ENCODE assay signal across 17 cellular contexts in the genomic region with DNA sequence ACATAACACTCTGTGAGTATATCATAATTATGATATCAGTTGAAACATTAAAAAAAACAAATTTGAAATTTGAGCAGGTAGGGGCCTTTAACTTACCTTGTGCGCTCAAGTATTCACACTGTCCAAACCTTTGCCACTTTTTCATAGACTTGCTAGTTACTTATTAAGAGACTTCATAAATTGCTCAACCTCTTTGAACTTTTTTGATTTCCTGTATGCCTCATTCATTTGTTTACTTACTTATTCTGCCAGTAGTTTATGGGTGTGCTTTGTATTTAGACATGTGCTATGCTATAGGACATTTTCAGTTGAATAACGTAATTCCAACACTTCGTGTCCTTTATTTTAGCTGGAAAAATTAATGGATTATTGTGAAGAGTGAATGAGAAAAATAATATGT.
DNase-seq lines count a peak whose midpoint lies in the region; ATAC-seq and TF ChIP-seq lines count a peak whose summit lies in the region.
"Had no signal": no experiment of that assay in that cellular context is flagged by ENCODE, and none has a peak within 500 bp of the region (broad histone marks: within the 10 kb centered on the region; RNA-seq: fewer than 3 reads in every experiment).

No MANE protein-coding gene starts in this region.

- no peaks in the 10 kb centered on the region for H3K4me1 Mint-ChIP-seq in activated T-helper 2 cell treated with anti-CD3 and anti-CD28 coated beads, Interferon-gamma antibody, Interleukin-2, Interleukin-4, amounts not matched to agents 10 μg/mL and 5 μg/mL and 100 μg/mL, durations not matched to agents 14 hours and 24 hours and 36 hours (ENCODE audit: low read depth)

- peak; percentile 76 for DNase-seq in HT-29 (ENCODE audit: low spot score)
- no peak for DNase-seq in RWPE2 (ENCODE audit: low spot score)
- no peak for DNase-seq in left colon
- DNase-seq in renal cortical epithelial cell (ENCODE audit: low read depth), result peak; percentile 84
- DNase-seq in activated T-helper 2 cell treated with anti-CD3 and anti-CD28 coated beads, Interferon-gamma antibody, Interleukin-2, Interleukin-4, amounts not matched to agents 10 μg/mL and 5 μg/mL and 100 μg/mL, durations not matched to agents 14 hours and 24 hours and 36 hours (ENCODE audit: low spot score), result no peak
- no peak for DNase-seq in PC-9
- DNase-seq: Caco-2, DND-41, GM23248, NCI-H1048, NCI-H226, NCI-H524 treated with DMSO at 0.1 percent for 48 hours, SIG-M5 had no signal

- H3K27me3 ChIP-seq in RWPE2 (ENCODE audit: insufficient read depth, poor library complexity, severe bottlenecking) (no peaks in the 10 kb centered on the region), PC-9 (ENCODE audit: insufficient read depth, low read depth) (no peaks in the 10 kb centered on the region)

- CTCF ChIA-PET in PC-9 (lab: Charles Lee), result no interaction called here

- H3K4me2 ChIP-seq in PC-9, result no peak overlapping the region

- H3K36me3 Mint-ChIP-seq in activated T-helper 2 cell treated with anti-CD3 and anti-CD28 coated beads, Interferon-gamma antibody, Interleukin-2, Interleukin-4, amounts not matched to agents 10 μg/mL and 5 μg/mL and 100 μg/mL, durations not matched to agents 14 hours and 24 hours and 36 hours (ENCODE audit: low read depth), result no peaks in the 10 kb centered on the region

- H3K27ac Mint-ChIP-seq in activated T-helper 2 cell treated with anti-CD3 and anti-CD28 coated beads, Interferon-gamma antibody, Interleukin-2, Interleukin-4, amounts not matched to agents 10 μg/mL and 5 μg/mL and 100 μg/mL, durations not matched to agents 14 hours and 24 hours and 36 hours, result no peak overlapping the region

- no peak overlapping the region for H3K27ac ChIP-seq in RWPE2 (ENCODE audit: poor library complexity, severe bottlenecking)
- no peak overlapping the region for H3K27ac ChIP-seq in PC-9
- H3K27ac ChIP-seq: GM23248, HL-60 had no signal

- no peak overlapping the region for H3K4me3 ChIP-seq in RWPE2 (ENCODE audit: severe bottlenecking)
- no peak overlapping the region for H3K4me3 ChIP-seq in PC-9
- H3K4me3 ChIP-seq: GM23248, K562 had no signal

- POLR2A ChIA-PET in PC-9 (lab: Charles Lee; ENCODE audit: unreplicated experiment), result no interaction called here

- H3K4me1 ChIP-seq in RWPE2 (ENCODE audit: insufficient read depth, poor library complexity, severe bottlenecking) (no peaks in the 10 kb centered on the region), PC-9 (replicated peaks; ENCODE audit: insufficient read depth) (no peaks in the 10 kb centered on the region)
- H3K4me1 ChIP-seq: Caco-2 had no signal

- no peak for TF ChIP-seq CTCF in RWPE2 (IDR thresholded peaks at IDR 0.05; ENCODE audit: poor library complexity, severe bottlenecking)
- TF ChIP-seq CTCF in PC-9 (conservative IDR thresholded peaks at IDR 0.05), result no peak

- no peaks in the 10 kb centered on the region for H4K20me1 ChIP-seq in PC-9 (ENCODE audit: insufficient read depth)

- no peaks in the 10 kb centered on the region for H3K27me3 Mint-ChIP-seq in activated T-helper 2 cell treated with anti-CD3 and anti-CD28 coated beads, Interferon-gamma antibody, Interleukin-2, Interleukin-4, amounts not matched to agents 10 μg/mL and 5 μg/mL and 100 μg/mL, durations not matched to agents 14 hours and 24 hours and 36 hours (ENCODE audit: low read depth)

- no TSS peak for BruUV-seq in PC-9 (replicated peaks; lab: Mats Ljungman, UMichigan)

- peak; percentile 17; the same call in 1 of the 3 replicates for ATAC-seq in RWPE2 (ENCODE audit: low read depth)
- peak; percentile 97 for ATAC-seq in left colon
- ATAC-seq in GM21737 (IDR thresholded peaks at IDR 0.05; ENCODE audit: unreplicated experiment), result no peak
- ATAC-seq: HCT116, K562 had no signal

- no peaks in the 10 kb centered on the region for H3K79me2 ChIP-seq in PC-9 (ENCODE audit: low read depth)

- no peaks in the 10 kb centered on the region for H3K36me3 ChIP-seq in RWPE2 (ENCODE audit: low read depth)
- no peaks in the 10 kb centered on the region for H3K36me3 ChIP-seq in PC-9 (ENCODE audit: low read depth)

- H3K9me3 ChIP-seq in RWPE2 (ENCODE audit: severe bottlenecking), result no peaks in the 10 kb centered on the region
- H3K9me3 ChIP-seq in PC-9 (ENCODE audit: insufficient read depth, low read depth), result no peaks in the 10 kb centered on the region
- H3K9me3 ChIP-seq: Caco-2 had no signal

- peaks cover 23% of the 10 kb centered on the region for H3K9me3 Mint-ChIP-seq in activated T-helper 2 cell treated with anti-CD3 and anti-CD28 coated beads, Interferon-gamma antibody, Interleukin-2, Interleukin-4, amounts not matched to agents 10 μg/mL and 5 μg/mL and 100 μg/mL, durations not matched to agents 14 hours and 24 hours and 36 hours

- H3F3A ChIP-seq in PC-9 (ENCODE audit: insufficient read depth, low read depth), result no peaks in the 10 kb centered on the region

- intact Hi-C loops in left colon (cut with DNase I, micrococcal nuclease), result no loop called here
- intact Hi-C loops in activated T-helper 2 cell treated with anti-CD3 and anti-CD28 coated beads, Interferon-gamma antibody, Interleukin-2, Interleukin-4, amounts not matched to agents 10 μg/mL and 5 μg/mL and 100 μg/mL, durations not matched to agents 14 hours and 24 hours and 36 hours (cut with micrococcal nuclease), result no loop called here
- intact Hi-C loops in PC-9 (cut with micrococcal nuclease; ENCODE audit: unreplicated experiment), result no loop called here

- H2AFZ ChIP-seq in PC-9, result no peak overlapping the region
- H2AFZ ChIP-seq: GM23248 had no signal

- no peaks in the 10 kb centered on the region for H3K9me2 ChIP-seq in PC-9 (ENCODE audit: insufficient read depth)

- H3K4me3 Mint-ChIP-seq in activated T-helper 2 cell treated with anti-CD3 and anti-CD28 coated beads, Interferon-gamma antibody, Interleukin-2, Interleukin-4, amounts not matched to agents 10 μg/mL and 5 μg/mL and 100 μg/mL, durations not matched to agents 14 hours and 24 hours and 36 hours (ENCODE audit: low read depth), result no peak overlapping the region

Comparison
In these comparisons a context has a peak if more than half of its experiments do, and no peak if none do; other contexts are left out.
1. DNase-seq: peak in HT-29 (single experiment) and renal cortical epithelial cell (single experiment); none in RWPE2 (single experiment), left colon (0 of 2), activated T-helper 2 cell treated with anti-CD3 and anti-CD28 coated beads, Interferon-gamma antibody, Interleukin-2, Interleukin-4, amounts not matched to agents 10 μg/mL and 5 μg/mL and 100 μg/mL, durations not matched to agents 14 hours and 24 hours and 36 hours (single experiment) and PC-9 (0 of 2).